ENCODE assay signal across 8 cellular contexts in genomic region chr6:32853541-32854375, GRCh38. TPM values are rescaled to one million over a fixed set of nuclear protein-coding genes. Genes with fewer than 3 reads are reported as not detected.
DNase-seq lines count a peak whose midpoint lies in the region; ATAC-seq and TF ChIP-seq lines count a peak whose summit lies in the region.

TSS of gene PSMB9 (plus strand) at chr6:32854192. CDS start at chr6:32854230, 38 bp downstream.
TSS of gene TAP1 (minus strand) at chr6:32853704. CDS start at chr6:32853636, 68 bp downstream.

- TF ChIP-seq CTCF in RWPE2 (IDR thresholded peaks at IDR 0.05; ENCODE audit: poor library complexity, severe bottlenecking) = peak; percentile 83
- peak; percentile 48 for TF ChIP-seq CTCF in fibroblast of mammary gland (conservative IDR thresholded peaks at IDR 0.05; ENCODE audit: control insufficient read depth, insufficient read depth, low read depth, low read length)

- peak; percentile 97 for DNase-seq in Daoy (ENCODE audit: low read depth)
- DNase-seq in KBM-7 = peak; percentile 97
- DNase-seq in RWPE2 (ENCODE audit: low spot score) = peak; percentile 91
- DNase-seq in activated T-helper 2 cell treated with anti-CD3 and anti-CD28 coated beads, Interferon-gamma antibody, Interleukin-2, Interleukin-4, amounts not matched to agents 10 μg/mL and 5 μg/mL and 100 μg/mL, durations not matched to agents 14 hours and 24 hours and 36 hours (ENCODE audit: low spot score) = peak; percentile 93
- peak; percentile 88 for DNase-seq in fibroblast of mammary gland (ENCODE audit: low read depth)
- DNase-seq in natural killer cell treated with Interleukin-12 subunit alpha and Interleukin-12 subunit beta and Interleukin-15 and Interleukin-18, amount 100 ng/mL, for 72 hours (ENCODE audit: low spot score) = peak; percentile 97
- peak; percentile 99 for DNase-seq in stimulated activated naive CD4-positive, alpha-beta T cell treated with Interleukin-2 at 50 U/mL for 16 hours (lab: John Stamatoyannopoulos, UW)

- peaks cover 21% of the 10 kb centered on the region for H3K36me3 ChIP-seq in RWPE2 (ENCODE audit: low read depth)

- ATAC-seq in GM21717 (IDR thresholded peaks at IDR 0.05; ENCODE audit: unreplicated experiment) (peak; percentile 67), RWPE2 (ENCODE audit: low read depth) (peak; percentile 88)
- peak; percentile 90 to 92 for ATAC-seq in natural killer cell treated with Interleukin-12 subunit alpha and Interleukin-12 subunit beta and Interleukin-15 and Interleukin-18, amount 100 ng/mL, for 72 hours

- H3K36me3 Mint-ChIP-seq in activated T-helper 2 cell treated with anti-CD3 and anti-CD28 coated beads, Interferon-gamma antibody, Interleukin-2, Interleukin-4, amounts not matched to agents 10 μg/mL and 5 μg/mL and 100 μg/mL, durations not matched to agents 14 hours and 24 hours and 36 hours (ENCODE audit: low read depth) = peaks cover 81% of the 10 kb centered on the region
- peaks cover 76% of the 10 kb centered on the region for H3K36me3 Mint-ChIP-seq in natural killer cell treated with Interleukin-12 subunit alpha and Interleukin-12 subunit beta and Interleukin-15 and Interleukin-18, amount 100 ng/mL, for 72 hours

- H3K27me3 Mint-ChIP-seq in activated T-helper 2 cell treated with anti-CD3 and anti-CD28 coated beads, Interferon-gamma antibody, Interleukin-2, Interleukin-4, amounts not matched to agents 10 μg/mL and 5 μg/mL and 100 μg/mL, durations not matched to agents 14 hours and 24 hours and 36 hours (ENCODE audit: low read depth) = no peaks in the 10 kb centered on the region
- no peaks in the 10 kb centered on the region for H3K27me3 Mint-ChIP-seq in natural killer cell treated with Interleukin-12 subunit alpha and Interleukin-12 subunit beta and Interleukin-15 and Interleukin-18, amount 100 ng/mL, for 72 hours

- H3K4me3 ChIP-seq in RWPE2 (ENCODE audit: severe bottlenecking) = peak within 1 kb of the TSS; percentile 55
- peak within 1 kb of the TSS; percentile 85 for H3K4me3 ChIP-seq in fibroblast of mammary gland (ENCODE audit: control insufficient read depth, low read depth, low read length)

- intact Hi-C loops in activated T-helper 2 cell treated with anti-CD3 and anti-CD28 coated beads, Interferon-gamma antibody, Interleukin-2, Interleukin-4, amounts not matched to agents 10 μg/mL and 5 μg/mL and 100 μg/mL, durations not matched to agents 14 hours and 24 hours and 36 hours (cut with micrococcal nuclease) = loop anchor here (1.0 to 10.0 kb wide), 3 partner anchors 9 to 461 kb away; partner anchors contain the start of genes PSMB8, TAP2, TAPBP and ZBTB22

- no peaks in the 10 kb centered on the region for H3K9me3 Mint-ChIP-seq in activated T-helper 2 cell treated with anti-CD3 and anti-CD28 coated beads, Interferon-gamma antibody, Interleukin-2, Interleukin-4, amounts not matched to agents 10 μg/mL and 5 μg/mL and 100 μg/mL, durations not matched to agents 14 hours and 24 hours and 36 hours
- no peaks in the 10 kb centered on the region for H3K9me3 Mint-ChIP-seq in natural killer cell treated with Interleukin-12 subunit alpha and Interleukin-12 subunit beta and Interleukin-15 and Interleukin-18, amount 100 ng/mL, for 72 hours

- peak within 1 kb of the TSS; percentile 63 for H3K27ac ChIP-seq in RWPE2 (ENCODE audit: poor library complexity, severe bottlenecking)

- no peaks in the 10 kb centered on the region for H3K4me1 ChIP-seq in RWPE2 (ENCODE audit: insufficient read depth, poor library complexity, severe bottlenecking)

- in situ Hi-C loops in KBM-7 (cut with MboI; ENCODE audit: low pct_unique_long_range_greater_than_20kb, low sequenced_read_pairs) = no loop called here

- no peaks in the 10 kb centered on the region for H3K9me3 ChIP-seq in RWPE2 (ENCODE audit: severe bottlenecking)

- no peaks in the 10 kb centered on the region for H3K27me3 ChIP-seq in RWPE2 (ENCODE audit: insufficient read depth, poor library complexity, severe bottlenecking)

- peak within 1 kb of the TSS; percentile 99 for H3K4me3 Mint-ChIP-seq in activated T-helper 2 cell treated with anti-CD3 and anti-CD28 coated beads, Interferon-gamma antibody, Interleukin-2, Interleukin-4, amounts not matched to agents 10 μg/mL and 5 μg/mL and 100 μg/mL, durations not matched to agents 14 hours and 24 hours and 36 hours (ENCODE audit: low read depth)
- H3K4me3 Mint-ChIP-seq in natural killer cell treated with Interleukin-12 subunit alpha and Interleukin-12 subunit beta and Interleukin-15 and Interleukin-18, amount 100 ng/mL, for 72 hours = peak within 1 kb of the TSS; percentile 97

- H3K4me1 Mint-ChIP-seq in activated T-helper 2 cell treated with anti-CD3 and anti-CD28 coated beads, Interferon-gamma antibody, Interleukin-2, Interleukin-4, amounts not matched to agents 10 μg/mL and 5 μg/mL and 100 μg/mL, durations not matched to agents 14 hours and 24 hours and 36 hours (ENCODE audit: low read depth) = peaks cover 63% of the 10 kb centered on the region
- H3K4me1 Mint-ChIP-seq in natural killer cell treated with Interleukin-12 subunit alpha and Interleukin-12 subunit beta and Interleukin-15 and Interleukin-18, amount 100 ng/mL, for 72 hours (ENCODE audit: low read depth in 2 of 2) = peaks cover 62 to 74% of the 10 kb centered on the region in 2 donors

- peak within 1 kb of the TSS; percentile 97 for H3K27ac Mint-ChIP-seq in activated T-helper 2 cell treated with anti-CD3 and anti-CD28 coated beads, Interferon-gamma antibody, Interleukin-2, Interleukin-4, amounts not matched to agents 10 μg/mL and 5 μg/mL and 100 μg/mL, durations not matched to agents 14 hours and 24 hours and 36 hours
- H3K27ac Mint-ChIP-seq in natural killer cell treated with Interleukin-12 subunit alpha and Interleukin-12 subunit beta and Interleukin-15 and Interleukin-18, amount 100 ng/mL, for 72 hours = peak within 1 kb of the TSS; percentile 98 to 100

RNA-seq across cellular contexts. Expression of gene PSMB9, which starts in this region (rescaled TPM):
- total RNA-seq in Daoy (2014; rRNA removed; shearing (Covaris generic)) = 76.5 and 99.3 TPM in 2 replicates
- total RNA-seq in activated T-helper 2 cell treated with anti-CD3 and anti-CD28 coated beads, Interferon-gamma antibody, Interleukin-2, Interleukin-4, amounts not matched to agents 10 μg/mL and 5 μg/mL and 100 μg/mL, durations not matched to agents 14 hours and 24 hours and 36 hours = 262 and 265 TPM in 2 replicates
- 100 to 1,000 TPM; 212 to 401 TPM for total RNA-seq in natural killer cell treated with Interleukin-12 subunit alpha and Interleukin-12 subunit beta and Interleukin-15 and Interleukin-18, amount 100 ng/mL, for 72 hours

RNA-seq across cellular contexts. Expression of gene TAP1, which starts in this region (rescaled TPM):
- total RNA-seq in Daoy (2014; rRNA removed; shearing (Covaris generic)) = 74.7 and 78.8 TPM in 2 replicates
- total RNA-seq in activated T-helper 2 cell treated with anti-CD3 and anti-CD28 coated beads, Interferon-gamma antibody, Interleukin-2, Interleukin-4, amounts not matched to agents 10 μg/mL and 5 μg/mL and 100 μg/mL, durations not matched to agents 14 hours and 24 hours and 36 hours = 276 and 278 TPM in 2 replicates
- 100 to 1,000 TPM; 512 to 588 TPM for total RNA-seq in natural killer cell treated with Interleukin-12 subunit alpha and Interleukin-12 subunit beta and Interleukin-15 and Interleukin-18, amount 100 ng/mL, for 72 hours

Comparison
In these comparisons a context has a peak if more than half of its experiments do, and no peak if none do; other contexts are left out.
1. Peak in every context shown above with its lines: DNase-seq, ATAC-seq, H3K4me3 ChIP-seq and H3K27ac ChIP-seq.